In the genomic region with DNA sequence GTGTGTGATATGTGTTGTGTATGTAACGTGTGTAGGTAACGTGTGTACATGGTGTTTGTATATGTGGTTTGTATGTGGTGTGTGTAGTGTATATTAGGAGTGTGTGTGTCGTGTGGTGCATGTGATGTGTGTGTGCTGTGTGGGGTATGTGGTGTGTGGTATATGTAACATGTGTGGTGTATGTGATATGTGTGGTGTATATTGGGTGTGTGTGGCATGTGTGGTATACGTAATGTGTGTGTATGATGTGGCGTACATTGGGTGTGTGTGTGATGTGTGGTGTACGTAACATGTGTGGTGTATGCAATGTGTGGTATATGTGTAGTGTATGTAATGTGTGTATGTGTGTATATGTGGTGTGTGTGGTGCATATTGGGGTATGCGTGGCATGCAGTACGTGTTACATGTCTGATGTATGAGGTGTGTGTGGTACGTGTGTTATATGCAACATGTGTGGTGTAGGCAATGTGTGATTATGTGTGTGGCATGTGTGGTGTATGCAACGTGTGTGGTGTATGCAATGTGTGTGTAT, we compare ENCODE assay signal across 16 cellular contexts. TPM values are rescaled to one million over a fixed set of nuclear protein-coding genes. Genes with fewer than 3 reads are reported as not detected.
A peak's percentile ranks its signal among the peaks of the same experiment; 100 is the strongest.
DNase-seq lines count a peak whose midpoint lies in the region; ATAC-seq, FAIRE-seq and TF ChIP-seq lines count a peak whose summit lies in the region.
"Had no signal": no experiment of that assay in that cellular context is flagged by ENCODE, and none has a peak within 500 bp of the region (broad histone marks: within the 10 kb centered on the region; RNA-seq: fewer than 3 reads in every experiment).

No MANE protein-coding gene starts in this region.

- H3K27me3 Mint-ChIP-seq in WTC11 (ENCODE audit: low read depth) (no peaks in the 10 kb centered on the region), Calu3 (ENCODE audit: unreplicated experiment) (no peaks in the 10 kb centered on the region)
- H3K27me3 Mint-ChIP-seq: CD4-positive, alpha-beta memory T cell had no signal

- no peaks in the 10 kb centered on the region for H3K36me3 ChIP-seq in HEK293 (ENCODE audit: control insufficient read depth in 2 of 2, insufficient read depth in 1 of 2, low read length in 2 of 2)
- H3K36me3 ChIP-seq in keratinocyte (ENCODE audit: control insufficient read depth in 2 of 2, extremely low read depth in 1 of 2, insufficient read depth in 2 of 2, low read length in 2 of 2): no peaks in the 10 kb centered on the region
- H3K36me3 ChIP-seq: BLaER1, HAP-1 had no signal

- no peak overlapping the region for H3K4me2 ChIP-seq in keratinocyte (ENCODE audit: control insufficient read depth, extremely low read depth, insufficient read depth, low read depth, low read length)
- H3K4me2 ChIP-seq: BLaER1, KMS-11 had no signal

- no peaks in the 10 kb centered on the region for H3K9me3 Mint-ChIP-seq in WTC11
- no peaks in the 10 kb centered on the region for H3K9me3 Mint-ChIP-seq in Calu3 (ENCODE audit: low read depth, unreplicated experiment)

- H3K4me1 Mint-ChIP-seq in WTC11 (no peaks in the 10 kb centered on the region; the same call in 1 of the 2 replicates), Calu3 (ENCODE audit: low read depth, unreplicated experiment) (no peaks in the 10 kb centered on the region)
- H3K4me1 Mint-ChIP-seq: CD14-positive monocyte; CD4-positive, alpha-beta memory T cell had no signal

- no peaks in the 10 kb centered on the region for H3K9me1 ChIP-seq in keratinocyte (ENCODE audit: control insufficient read depth, extremely low read depth, insufficient read depth, low read length)

- no peaks in the 10 kb centered on the region for H4K20me1 ChIP-seq in keratinocyte (ENCODE audit: control insufficient read depth, extremely low read depth, insufficient read depth, low read length)
- H4K20me1 ChIP-seq: BLaER1 had no signal

- TF ChIP-seq CTCF in HEK293 (tag by site-specific recombination; IDR thresholded peaks at IDR 0.05) (no peak), WTC11 (IDR thresholded peaks at IDR 0.05) (no peak), keratinocyte (optimal IDR thresholded peaks at IDR 0.05 in 1 of 3, IDR thresholded peaks at IDR 0.05 in 1 of 3, conservative IDR thresholded peaks at IDR 0.05 in 1 of 3; ENCODE audit: extremely low read depth in 1 of 3, insufficient read depth in 2 of 3, low read length in 3 of 3) (no peak), Calu3 (IDR thresholded peaks at IDR 0.05; ENCODE audit: unreplicated experiment) (no peak), omental fat pad (IDR thresholded peaks at IDR 0.05) (no peak)

- CTCF ChIA-PET in HEK293 (lab: Yijun Ruan, JAX): no interaction called here
- CTCF ChIA-PET in WTC11 (lab: Charles Lee): no interaction called here
- CTCF ChIA-PET in Calu3 (lab: Charles Lee): no interaction called here

- no peak overlapping the region for H3K9ac ChIP-seq in keratinocyte (ENCODE audit: control insufficient read depth, extremely low read depth, insufficient read depth, low read length)
- H3K9ac ChIP-seq: BLaER1, KMS-11 had no signal

- ATAC-seq in WTC11 (no peak), omental fat pad (ENCODE audit: low FRiP score) (no peak)

- intact Hi-C loops in Calu3 (cut with micrococcal nuclease; ENCODE audit: unreplicated experiment): no loop called here

- no peak overlapping the region for H3K4me3 Mint-ChIP-seq in WTC11
- no peak overlapping the region for H3K4me3 Mint-ChIP-seq in Calu3 (ENCODE audit: low read depth, unreplicated experiment)
- H3K4me3 Mint-ChIP-seq: CD14-positive monocyte; CD4-positive, alpha-beta memory T cell had no signal

- POLR2A ChIA-PET in HEK293 (lab: Yijun Ruan, JAX): no interaction called here
- POLR2A ChIA-PET in WTC11 (lab: Charles Lee): no interaction called here

- H3K27ac ChIP-seq in HEK293 (ENCODE audit: extremely low read depth, low read depth, low read length) (no peak overlapping the region), keratinocyte (ENCODE audit: control insufficient read depth, insufficient read depth, low read length) (no peak overlapping the region)
- H3K27ac ChIP-seq: BLaER1, HL-60, KMS-11 had no signal

- no TSS peak for BruUV-seq in Calu3 (replicated peaks; lab: Mats Ljungman, UMichigan)

- no peaks in the 10 kb centered on the region for H3K79me2 ChIP-seq in keratinocyte (ENCODE audit: control insufficient read depth, insufficient read depth, low read length)

- H3K27ac Mint-ChIP-seq in WTC11: no peak overlapping the region
- no peak overlapping the region for H3K27ac Mint-ChIP-seq in Calu3 (ENCODE audit: unreplicated experiment)
- H3K27ac Mint-ChIP-seq: CD14-positive monocyte; CD4-positive, alpha-beta memory T cell had no signal

- dilution Hi-C loops in keratinocyte (cut with MboI; ENCODE audit: extremely low pct_ligation_motif_present, low sequenced_read_pairs): no loop called here

- H3K4me3 ChIP-seq in HEK293 (ENCODE audit: low read depth, low read length): no peak overlapping the region
- H3K4me3 ChIP-seq in keratinocyte (ENCODE audit: control insufficient read depth in 2 of 3, extremely low read depth in 1 of 3, insufficient read depth in 2 of 3, low read depth in 1 of 3, low read length in 3 of 3): no peak overlapping the region
- H3K4me3 ChIP-seq: BLaER1, HAP-1 had no signal

- FAIRE-seq in keratinocyte (lab: Jason Lieb, UNC) (peak; percentile 84), urothelium cell line (lab: Jason Lieb, UNC) (peak; percentile 100)
- FAIRE-seq: GM19239 had no signal

- H3K36me3 Mint-ChIP-seq in WTC11: no peaks in the 10 kb centered on the region
- no peaks in the 10 kb centered on the region for H3K36me3 Mint-ChIP-seq in Calu3 (ENCODE audit: insufficient read depth, unreplicated experiment)
- H3K36me3 Mint-ChIP-seq: CD14-positive monocyte; CD4-positive, alpha-beta memory T cell had no signal

- DNase-seq in WTC11 (ENCODE audit: low spot score) (no peak), keratinocyte (ENCODE audit: low read depth, low spot score) (no peak), urothelium cell line (ENCODE audit: low spot score) (no peak), Calu3 (no peak), omental fat pad (ENCODE audit: low spot score) (no peak)
- DNase-seq in stimulated activated naive CD4-positive, alpha-beta T cell (lab: John Stamatoyannopoulos, UW): no peak
- DNase-seq: CD4-positive, alpha-beta memory T cell; DMS79 treated with DMSO at 0.1 percent for 48 hours; GF-D8 had no signal

- no peak overlapping the region for H2AFZ ChIP-seq in keratinocyte (ENCODE audit: control insufficient read depth, low read length)

- no peaks in the 10 kb centered on the region for H3K27me3 ChIP-seq in keratinocyte (ENCODE audit: control insufficient read depth, extremely low read depth, insufficient read depth, low read length)
- H3K27me3 ChIP-seq: BLaER1 had no signal

- H3K4me1 ChIP-seq in HEK293 (ENCODE audit: control insufficient read depth, insufficient read depth, low read length) (no peaks in the 10 kb centered on the region), keratinocyte (ENCODE audit: control insufficient read depth, extremely low read depth, insufficient read depth, low read length) (peaks cover 48% of the 10 kb centered on the region)
- H3K4me1 ChIP-seq: HAP-1 had no signal

- H3K9me3 ChIP-seq in HEK293 (ENCODE audit: control insufficient read depth, insufficient read depth, low read depth, low read length): no peaks in the 10 kb centered on the region
- no peaks in the 10 kb centered on the region for H3K9me3 ChIP-seq in keratinocyte (ENCODE audit: control insufficient read depth, low read depth, low read length)
- H3K9me3 ChIP-seq: HAP-1 had no signal

TF ChIP-seq in HEK293, 187 proteins besides CTCF, POLR2A, EP300 and RAD21:
- peak; percentile 16; the same call in 1 of the 2 replicates for TF ChIP-seq SCRT1 (tag by site-specific recombination; IDR thresholded peaks at IDR 0.05; ENCODE audit: borderline replicate concordance)
- TF ChIP-seq ZNF211 (tag by site-specific recombination; IDR thresholded peaks at IDR 0.05; ENCODE audit: low read depth): peak; percentile 61; the same call in 1 of the 2 replicates
- peak; percentile 64; the same call in 1 of the 2 replicates for TF ChIP-seq HOXD13 (CRISPR knock-in tag; IDR thresholded peaks at IDR 0.05; ENCODE audit: borderline replicate concordance)
- TF ChIP-seq ZNF292 (tag by site-specific recombination; IDR thresholded peaks at IDR 0.05; ENCODE audit: borderline replicate concordance, low read depth): no peak

TF ChIP-seq in WTC11, 78 proteins besides CTCF, POLR2A, EP300 and RAD21:
- TF ChIP-seq FOXK1 (CRISPR knock-in tag; IDR thresholded peaks at IDR 0.05) (no peak), NFE2L1 (CRISPR knock-in tag; IDR thresholded peaks at IDR 0.05) (0 out of 2 replicates have a peak, but pooled peaks have one; percentile 35)

RNA-seq across cellular contexts. Expression of a gene that starts 41.2 kb away (rescaled TPM):
- total RNA-seq in WTC11 (2021) (9.0 to 14.3 TPM (median 14.0 TPM) in 3 replicates), Calu3 (2022) (3.0 and 3.2 TPM in 2 replicates), omental fat pad (10 to 100 TPM; 20.9 to 50.6 (median 33.5) TPM)
- 21.0 to 34.6 TPM (median 23.1 TPM) in 3 replicates for polyA plus RNA-seq in keratinocyte
- polyA plus RNA-seq in keratinocyte (2011; ENCODE audit: low read depth): 19.7 TPM
- 23.0 and 46.4 TPM in 2 replicates for polyA plus RNA-seq in keratinocyte (2011; cell fraction: cytosol; rRNA removed)
- 24.7 and 40.9 TPM in 2 replicates for polyA plus RNA-seq in keratinocyte (2011; cell fraction: nucleus; rRNA removed)
- polyA plus RNA-seq in keratinocyte (2012; ENCODE audit: low replicate concordance): 16.4 and 28.7 TPM in 2 replicates
- 7.6 to 23.1 TPM (median 17.1 TPM) in 3 replicates for polyA minus RNA-seq in keratinocyte
- polyA minus RNA-seq in keratinocyte (2011; cell fraction: cytosol; rRNA and poly(A)+ RNA removed): 22.8 TPM
- polyA minus RNA-seq in keratinocyte (2011; cell fraction: nucleus; rRNA and poly(A)+ RNA removed): 18.9 and 22.9 TPM in 2 replicates
